12 cellular contexts compared by ENCODE assay signal in the genomic region with DNA sequence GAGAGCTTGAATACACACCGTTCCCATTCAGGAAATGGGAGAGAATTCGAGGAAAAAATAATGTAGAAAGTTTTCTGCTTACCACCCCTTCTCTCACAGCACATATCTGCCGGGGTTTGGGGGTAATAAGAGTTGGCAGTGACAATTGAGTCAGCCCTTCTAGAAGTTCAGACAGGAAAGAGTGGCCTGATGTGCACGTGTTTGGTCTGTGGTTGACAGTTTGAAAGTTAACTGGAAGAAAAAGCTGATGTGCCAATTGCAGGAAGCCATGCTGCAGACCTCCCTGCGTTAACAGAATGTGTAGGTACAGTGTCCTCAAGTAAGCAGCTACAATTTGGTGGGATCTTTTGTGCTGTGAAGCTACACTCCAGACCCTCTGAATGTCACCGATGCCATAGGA. TPM values are rescaled to one million over a fixed set of nuclear protein-coding genes. Genes with fewer than 3 reads are reported as not detected.
DNase-seq lines count a peak whose midpoint lies in the region; ATAC-seq and TF ChIP-seq lines count a peak whose summit lies in the region.
"Had no signal": no experiment of that assay in that cellular context is flagged by ENCODE, and none has a peak within 500 bp of the region (broad histone marks: within the 10 kb centered on the region; RNA-seq: fewer than 3 reads in every experiment).

No MANE protein-coding gene starts in this region.

- no peaks in the 10 kb centered on the region for H3K9me3 ChIP-seq in Karpas-422 (ENCODE audit: low read length)

- H3K27me3 ChIP-seq in Karpas-422 (ENCODE audit: low read length) (no peaks in the 10 kb centered on the region), brain microvascular endothelial cell (replicated peaks) (no peaks in the 10 kb centered on the region)

- no peak overlapping the region for H3K4me2 ChIP-seq in Karpas-422 (ENCODE audit: low read depth, low read length, poor library complexity, severe bottlenecking)

- no peak for ATAC-seq in GM19463 (IDR thresholded peaks at IDR 0.05; ENCODE audit: unreplicated experiment)

- H3K36me3 ChIP-seq in Karpas-422 (ENCODE audit: insufficient read depth, low read length) (peaks cover 36% of the 10 kb centered on the region; the same call in 1 of the 2 replicates), brain microvascular endothelial cell (replicated peaks) (peaks cover 37% of the 10 kb centered on the region)

- no peak overlapping the region for H2AFZ ChIP-seq in Karpas-422 (ENCODE audit: low read length)

- H3K4me3 ChIP-seq in Karpas-422 (ENCODE audit: low read length) (no peak overlapping the region), brain microvascular endothelial cell (ENCODE audit: low read depth, low read length) (no peak overlapping the region)
- H3K4me3 ChIP-seq: psoas muscle had no signal

- no peaks in the 10 kb centered on the region for H3K4me1 ChIP-seq in Karpas-422 (ENCODE audit: low read length)
- H3K4me1 ChIP-seq: psoas muscle had no signal

- no peaks in the 10 kb centered on the region for H3K79me2 ChIP-seq in Karpas-422 (ENCODE audit: low read length)

- DNase-seq in DMS 273 (lab: John Stamatoyannopoulos, UW; ENCODE audit: unreplicated experiment) = peak; percentile 35
- DNase-seq in DMS 273 treated with DMSO at 0.1 percent for 48 hours (lab: John Stamatoyannopoulos, UW) = no peak
- DNase-seq in Karpas-422 = peak; percentile 58
- DNase-seq in activated CD4-positive, alpha-beta T cell treated with anti-CD3 and anti-CD28 coated beads, Interleukin-2, amount 50 U/mL, for 1 hour = peak; percentile 16
- DNase-seq in myocyte (ENCODE audit: low read depth) = peak; percentile 26
- DNase-seq in activated effector memory CD4-positive, alpha-beta T cell treated with Interleukin-2 at 50 U/mL for 16 hours = no peak
- no peak for DNase-seq in brain microvascular endothelial cell
- DNase-seq: 8988T; effector CD8-positive, alpha-beta T cell; NCI-H526; psoas muscle had no signal

- TF ChIP-seq CTCF in brain microvascular endothelial cell (IDR thresholded peaks at IDR 0.05; ENCODE audit: low read depth, low read length, missing control alignments) = no peak

- peaks cover 4% of the 10 kb centered on the region; the same call in 1 of the 2 replicates for H4K20me1 ChIP-seq in Karpas-422 (ENCODE audit: insufficient read depth, low read depth, low read length)

- no peak overlapping the region for H3K9ac ChIP-seq in Karpas-422 (ENCODE audit: low read length)

- in situ Hi-C loops in brain microvascular endothelial cell (cut with HindIII; ENCODE audit: low pct_ligation_motif_present, low sequenced_read_pairs) = no loop called here

- H3K27ac ChIP-seq in Karpas-422 (ENCODE audit: low read length) = no peak overlapping the region
- H3K27ac ChIP-seq in brain microvascular endothelial cell = no peak overlapping the region
- H3K27ac ChIP-seq: psoas muscle had no signal

- no peaks in the 10 kb centered on the region for H3K9me2 ChIP-seq in Karpas-422 (replicated peaks; ENCODE audit: insufficient read depth, low read length)

RNA-seq across cellular contexts. Expression of gene DHX9, which starts 50.9 kb away (rescaled TPM):
- total RNA-seq in Karpas-422 (2014; rRNA removed; shearing (Covaris generic); ENCODE audit: low replicate concordance) = 94.6 and 133 TPM in 2 replicates
- total RNA-seq in myocyte = 113 and 114 TPM in 2 replicates
- polyA plus RNA-seq in myocyte (2012) = 64.0 TPM

Comparison
In these comparisons a context has a peak if more than half of its experiments do, and no peak if none do; other contexts are left out.
1. DNase-seq: peak in DMS 273 (single experiment), Karpas-422 (single experiment), activated CD4-positive, alpha-beta T cell treated with anti-CD3 and anti-CD28 coated beads, Interleukin-2, amount 50 U/mL, for 1 hour (single experiment) and myocyte (single experiment); none in DMS 273 treated with DMSO at 0.1 percent for 48 hours (single experiment), activated effector memory CD4-positive, alpha-beta T cell treated with Interleukin-2 at 50 U/mL for 16 hours (single experiment) and brain microvascular endothelial cell (single experiment).